32 cellular contexts compared by ENCODE assay signal in genomic region chr9:121880343-121880742, GRCh38.
"Had no signal": no experiment of that assay in that cellular context is flagged by ENCODE, and none has a peak within 500 bp of the region (broad histone marks: within the 10 kb centered on the region; RNA-seq: fewer than 3 reads in every experiment).

No MANE protein-coding gene starts in this region.

- H3K4me1 Mint-ChIP-seq: activated CD4-positive, alpha-beta T cell treated with anti-CD3 and anti-CD28 coated beads for 36 hours; activated CD4-positive, alpha-beta T cell treated with anti-CD3 and anti-CD28 coated beads, Interleukin-2, amount 10 ng/mL, durations not matched to agents 7 days and 5 days had no signal

- ATAC-seq: activated CD4-positive, alpha-beta T cell treated with anti-CD3 and anti-CD28 coated beads for 36 hours; activated CD4-positive, CD25-positive, alpha-beta regulatory T cell treated with anti-CD3 and anti-CD28 coated beads, Interleukin-2, amount 50 U/mL, for 24 hours; activated CD8-positive, alpha-beta T cell treated with anti-CD3 and anti-CD28 coated beads, Interleukin-2, amount 10 ng/mL, durations not matched to agents 7 days and 5 days; activated naive CD4-positive, alpha-beta T cell treated with anti-CD3 and anti-CD28 coated beads, Interleukin-2, amount 50 U/mL, for 72 hours; activated naive CD8-positive, alpha-beta T cell treated with anti-CD3 and anti-CD28 coated beads, Interleukin-2, amount 50 U/mL, for 24 hours; activated T-cell treated with anti-CD3 and anti-CD28 coated beads, Interleukin-2, amount 50 U/mL, for 4 hours; PC-3 had no signal

- H3K4me3 Mint-ChIP-seq: activated CD4-positive, alpha-beta T cell treated with anti-CD3 and anti-CD28 coated beads for 36 hours; activated CD4-positive, alpha-beta T cell treated with anti-CD3 and anti-CD28 coated beads, Interleukin-2, amount 10 ng/mL, durations not matched to agents 7 days and 5 days; activated CD8-positive, alpha-beta T cell treated with anti-CD3 and anti-CD28 coated beads, Interleukin-2, amount 10 ng/mL, durations not matched to agents 7 days and 5 days; activated naive CD4-positive, alpha-beta T cell treated with anti-CD3 and anti-CD28 coated beads for 36 hours; activated naive CD8-positive, alpha-beta T cell treated with anti-CD3 and anti-CD28 coated beads, Interleukin-2, amount 50 U/mL, for 24 hours; activated T-cell treated with anti-CD3 and anti-CD28 coated beads, Interleukin-2, amount 50 U/mL, for 4 hours; activated T-helper 1 cell treated with anti-CD3 and anti-CD28 coated beads, Interleukin-12 subunit alpha, Interleukin-12 subunit beta, Interleukin-2, Interleukin-4 antibody, amounts not matched to agents 30 ng/mL and 10 ng/mL and 1 ng/mL, durations not matched to agents 14 hours and 24 hours and 36 hours; T-helper 1 cell treated with Interleukin-12 subunit alpha and Interleukin-12 subunit beta and Interleukin-4 antibody, amounts not matched to agents 30 μg/mL and 1 μg/mL, for 36 hours; T-helper 2 cell treated with Interferon-gamma antibody and Interleukin-4, amounts not matched to agents 5 μg/mL and 100 μg/mL, for 36 hours had no signal

- H3K9me3 ChIP-seq: ascending aorta, breast epithelium, Peyer's patch, SJSA1, SK-N-SH had no signal

- H3K4me3 ChIP-seq: ascending aorta, breast epithelium, Peyer's patch, SJSA1 had no signal

- DNase-seq: activated CD4-positive, alpha-beta T cell treated with anti-CD3 and anti-CD28 coated beads for 36 hours; activated CD4-positive, alpha-beta T cell treated with anti-CD3 and anti-CD28 coated beads, Interleukin-2, amount 10 ng/mL, durations not matched to agents 7 days and 5 days; activated CD4-positive, alpha-beta T cell treated with anti-CD3 and anti-CD28 coated beads, Interleukin-2, amount 50 U/mL, for 48 hours; activated CD8-positive, alpha-beta T cell treated with anti-CD3 and anti-CD28 coated beads, Interleukin-2, amount 10 ng/mL, durations not matched to agents 7 days and 5 days; activated gamma-delta T cell treated with Interleukin-2 at 50 U/mL for 16 hours; activated naive CD4-positive, alpha-beta T cell treated with anti-CD3 and anti-CD28 coated beads for 36 hours; activated naive CD8-positive, alpha-beta T cell treated with anti-CD3 and anti-CD28 coated beads, Interleukin-2, amount 50 U/mL, for 24 hours; activated T-cell treated with anti-CD3 and anti-CD28 coated beads, Interleukin-2, amount 50 U/mL, for 4 hours; amygdala; cerebellar nuclear complex; Karpas-422; KBM-7; NCI-H1048; NCI-H1105 treated with DMSO at 0.1 percent for 48 hours; NCI-H1436 treated with DMSO at 0.1 percent for 48 hours; NCI-H1694 treated with DMSO at 0.1 percent for 48 hours; NCI-H2029; NCI-H345; NCI-H524 treated with DMSO at 0.1 percent for 48 hours; PC-3; RPMI8226; SHP77 treated with DMSO at 0.1 percent for 48 hours; SK-N-SH had no signal

- H3K9me3 Mint-ChIP-seq: activated CD4-positive, alpha-beta T cell treated with anti-CD3 and anti-CD28 coated beads, Interleukin-2, amount 10 ng/mL, durations not matched to agents 7 days and 5 days; activated naive CD4-positive, alpha-beta T cell treated with anti-CD3 and anti-CD28 coated beads for 36 hours; activated naive CD4-positive, alpha-beta T cell treated with anti-CD3 and anti-CD28 coated beads, Interleukin-2, amount 50 U/mL, for 72 hours; activated naive CD8-positive, alpha-beta T cell treated with anti-CD3 and anti-CD28 coated beads, Interleukin-2, amount 50 U/mL, for 24 hours; activated T-cell treated with anti-CD3 and anti-CD28 coated beads, Interleukin-2, amount 50 U/mL, for 4 hours; activated T-helper 1 cell treated with anti-CD3 and anti-CD28 coated beads, Interleukin-12 subunit alpha, Interleukin-12 subunit beta, Interleukin-2, Interleukin-4 antibody, amounts not matched to agents 30 ng/mL and 10 ng/mL and 1 ng/mL, durations not matched to agents 14 hours and 24 hours and 36 hours; T-helper 1 cell treated with Interleukin-12 subunit alpha and Interleukin-12 subunit beta and Interleukin-4 antibody, amounts not matched to agents 30 μg/mL and 1 μg/mL, for 36 hours; T-helper 2 cell treated with Interferon-gamma antibody and Interleukin-4, amounts not matched to agents 5 μg/mL and 100 μg/mL, for 36 hours had no signal

- H3K36me3 Mint-ChIP-seq: activated naive CD4-positive, alpha-beta T cell treated with anti-CD3 and anti-CD28 coated beads, Interleukin-2, amount 50 U/mL, for 72 hours had no signal

- H3K4me1 ChIP-seq: breast epithelium, Peyer's patch, SJSA1 had no signal

- H3K9ac ChIP-seq: SK-N-SH had no signal

- H3K27me3 ChIP-seq: ascending aorta, breast epithelium, Peyer's patch, SJSA1 had no signal

- H3K27ac Mint-ChIP-seq: activated CD4-positive, alpha-beta T cell treated with anti-CD3 and anti-CD28 coated beads for 36 hours; activated CD4-positive, alpha-beta T cell treated with anti-CD3 and anti-CD28 coated beads, Interleukin-2, amount 10 ng/mL, durations not matched to agents 7 days and 5 days; activated CD8-positive, alpha-beta T cell treated with anti-CD3 and anti-CD28 coated beads, Interleukin-2, amount 10 ng/mL, durations not matched to agents 7 days and 5 days; activated naive CD4-positive, alpha-beta T cell treated with anti-CD3 and anti-CD28 coated beads for 36 hours; activated naive CD8-positive, alpha-beta T cell treated with anti-CD3 and anti-CD28 coated beads, Interleukin-2, amount 50 U/mL, for 24 hours; activated T-helper 1 cell treated with anti-CD3 and anti-CD28 coated beads, Interleukin-12 subunit alpha, Interleukin-12 subunit beta, Interleukin-2, Interleukin-4 antibody, amounts not matched to agents 30 ng/mL and 10 ng/mL and 1 ng/mL, durations not matched to agents 14 hours and 24 hours and 36 hours; T-helper 1 cell treated with Interleukin-12 subunit alpha and Interleukin-12 subunit beta and Interleukin-4 antibody, amounts not matched to agents 30 μg/mL and 1 μg/mL, for 36 hours; T-helper 2 cell treated with Interferon-gamma antibody and Interleukin-4, amounts not matched to agents 5 μg/mL and 100 μg/mL, for 36 hours had no signal

- H3K36me3 ChIP-seq: ascending aorta, breast epithelium, Peyer's patch, SJSA1 had no signal

- H3K27me3 Mint-ChIP-seq: activated CD4-positive, alpha-beta T cell treated with anti-CD3 and anti-CD28 coated beads for 36 hours; activated CD4-positive, alpha-beta T cell treated with anti-CD3 and anti-CD28 coated beads, Interleukin-2, amount 10 ng/mL, durations not matched to agents 7 days and 5 days; activated naive CD8-positive, alpha-beta T cell treated with anti-CD3 and anti-CD28 coated beads, Interleukin-2, amount 50 U/mL, for 24 hours had no signal
